18 cellular contexts compared by ENCODE assay signal in genomic region chr16:61595605-61596004, GRCh38.
A peak's percentile ranks its signal among the peaks of the same experiment; 100 is the strongest.
DNase-seq lines count a peak whose midpoint lies in the region; ATAC-seq and TF ChIP-seq lines count a peak whose summit lies in the region.
"Had no signal": no experiment of that assay in that cellular context is flagged by ENCODE, and none has a peak within 500 bp of the region (broad histone marks: within the 10 kb centered on the region; RNA-seq: fewer than 3 reads in every experiment).

No MANE protein-coding gene starts in this region.

- peak overlapping the region in 6 of 11 experiments; percentile 8 to 53 (median 40); a peak in 8 of 22 replicates for H3K4me2 ChIP-seq in BLaER1 treated with 17β-estradiol and CSF1 and Interleukin-3, amounts not matched to agents 10 nM and 100 nM
- H3K4me2 ChIP-seq in smooth muscle cell: no peak overlapping the region
- H3K4me2 ChIP-seq: KMS-11 had no signal

- no peak overlapping the region for H3K4me3 Mint-ChIP-seq in stimulated activated effector memory CD8-positive, alpha-beta T cell treated with anti-CD3 and anti-CD28 coated beads, Interleukin-12 subunit alpha, Interleukin-12 subunit beta, amount 100 ng/mL, for 72 hours
- H3K4me3 Mint-ChIP-seq: CD8-positive, alpha-beta memory T cell had no signal

- no peak for TF ChIP-seq CTCF in mucosa of descending colon (IDR thresholded peaks at IDR 0.05)
- no peak for TF ChIP-seq CTCF in smooth muscle cell (IDR thresholded peaks at IDR 0.05; ENCODE audit: borderline replicate concordance, insufficient read depth, poor library complexity, severe bottlenecking)

- H3K4me1 ChIP-seq in BLaER1 treated with 17β-estradiol and CSF1 and Interleukin-3, amounts not matched to agents 10 nM and 100 nM: peaks cover 0 to 23% (median 10%) of the 10 kb centered on the region in 10 experiments; a peak in 10 of 20 replicates
- no peaks in the 10 kb centered on the region for H3K4me1 ChIP-seq in mucosa of descending colon (ENCODE audit: low read depth)
- H3K4me1 ChIP-seq in smooth muscle cell (ENCODE audit: low read depth): no peaks in the 10 kb centered on the region

- H2AFZ ChIP-seq in smooth muscle cell (ENCODE audit: low read depth): no peak overlapping the region
- H2AFZ ChIP-seq: GM23248 had no signal

- no peaks in the 10 kb centered on the region for H3K79me2 ChIP-seq in smooth muscle cell (ENCODE audit: low read depth)

- H3K27ac Mint-ChIP-seq in stimulated activated effector memory CD8-positive, alpha-beta T cell treated with anti-CD3 and anti-CD28 coated beads, Interleukin-12 subunit alpha, Interleukin-12 subunit beta, amount 100 ng/mL, for 72 hours: no peak overlapping the region
- H3K27ac Mint-ChIP-seq: CD4-positive, CD25-positive, alpha-beta regulatory T cell; CD8-positive, alpha-beta memory T cell had no signal

- H3K4me3 ChIP-seq in BLaER1 treated with 17β-estradiol and CSF1 and Interleukin-3, amounts not matched to agents 10 nM and 100 nM: no peak overlapping the region
- H3K4me3 ChIP-seq in mucosa of descending colon: no peak overlapping the region
- H3K4me3 ChIP-seq in smooth muscle cell: no peak overlapping the region
- H3K4me3 ChIP-seq: GM23248 had no signal

- no peaks in the 10 kb centered on the region for H3K36me3 Mint-ChIP-seq in stimulated activated effector memory CD8-positive, alpha-beta T cell treated with anti-CD3 and anti-CD28 coated beads, Interleukin-12 subunit alpha, Interleukin-12 subunit beta, amount 100 ng/mL, for 72 hours
- H3K36me3 Mint-ChIP-seq: CD4-positive, CD25-positive, alpha-beta regulatory T cell; CD8-positive, alpha-beta memory T cell had no signal

- no peaks in the 10 kb centered on the region for H3K27me3 ChIP-seq in BLaER1 treated with 17β-estradiol and CSF1 and Interleukin-3, amounts not matched to agents 10 nM and 100 nM
- no peaks in the 10 kb centered on the region for H3K27me3 ChIP-seq in smooth muscle cell (ENCODE audit: low read depth)

- no peaks in the 10 kb centered on the region for H4K20me1 ChIP-seq in BLaER1 treated with 17β-estradiol and CSF1 and Interleukin-3, amounts not matched to agents 10 nM and 100 nM
- H4K20me1 ChIP-seq in smooth muscle cell (ENCODE audit: low read depth): no peaks in the 10 kb centered on the region

- H3K4me1 Mint-ChIP-seq in stimulated activated effector memory CD8-positive, alpha-beta T cell treated with anti-CD3 and anti-CD28 coated beads, Interleukin-12 subunit alpha, Interleukin-12 subunit beta, amount 100 ng/mL, for 72 hours: no peaks in the 10 kb centered on the region
- H3K4me1 Mint-ChIP-seq: CD4-positive, CD25-positive, alpha-beta regulatory T cell; CD8-positive, alpha-beta memory T cell had no signal

- H3K9ac ChIP-seq in BLaER1 treated with 17β-estradiol and CSF1 and Interleukin-3, amounts not matched to agents 10 nM and 100 nM: no peak overlapping the region
- no peak overlapping the region for H3K9ac ChIP-seq in smooth muscle cell (ENCODE audit: low read depth)
- H3K9ac ChIP-seq: GM23248, KMS-11 had no signal

- 85% methylated on average over 3 of the region's 3 CpGs for WGBS in smooth muscle cell (ENCODE audit: low lambda C conversion rate)

- H3K9me3 ChIP-seq in BLaER1 treated with 17β-estradiol and CSF1 and Interleukin-3, amounts not matched to agents 10 nM and 100 nM (replicated peaks in 1 of 11): peaks cover 11 to 32% (median 26%) of the 10 kb centered on the region in 11 experiments
- peaks cover 32% of the 10 kb centered on the region for H3K9me3 ChIP-seq in mucosa of descending colon
- H3K9me3 ChIP-seq in smooth muscle cell (replicated peaks; ENCODE audit: low read depth): no peaks in the 10 kb centered on the region

- H3F3A ChIP-seq in smooth muscle cell (ENCODE audit: low read depth): no peaks in the 10 kb centered on the region

- DNase-seq in HuH-7.5 (ENCODE audit: low spot score) (peak; percentile 3), left lobe of liver (ENCODE audit: low spot score) (no peak), mucosa of descending colon (peak in 1 of 3 donors; percentile 13), anterior cingulate cortex (lab: John Stamatoyannopoulos, UW) (no peak), smooth muscle cell (lab: John Stamatoyannopoulos, UW; ENCODE audit: unreplicated experiment) (no peak)
- no peak for DNase-seq in activated CD4-positive, alpha-beta T cell treated with anti-CD3 and anti-CD28 coated beads, Interleukin-2, amount 50 U/mL, for 48 hours
- DNase-seq in stimulated activated effector memory CD8-positive, alpha-beta T cell treated with anti-CD3 and anti-CD28 coated beads, Interleukin-12 subunit alpha, Interleukin-12 subunit beta, amount 100 ng/mL, for 72 hours (ENCODE audit: low spot score in 2 of 2): no peak
- DNase-seq: 8988T; C1 segment of cervical spinal cord; CD4-positive, CD25-positive, alpha-beta regulatory T cell; CD8-positive, alpha-beta memory T cell; COR-L47; DMS79 treated with DMSO at 0.1 percent for 48 hours; GF-D8; GM23248; HCEC 1CT had no signal

- H3K27ac ChIP-seq in BLaER1 treated with 17β-estradiol and CSF1 and Interleukin-3, amounts not matched to agents 10 nM and 100 nM: no peak overlapping the region
- no peak overlapping the region for H3K27ac ChIP-seq in smooth muscle cell (ENCODE audit: low read depth)
- H3K27ac ChIP-seq: GM23248, KMS-11 had no signal

- ATAC-seq in left lobe of liver: peak; percentile 84
- ATAC-seq in mucosa of descending colon: peak; percentile 56
- ATAC-seq in stimulated activated effector memory CD8-positive, alpha-beta T cell treated with anti-CD3 and anti-CD28 coated beads, Interleukin-12 subunit alpha, Interleukin-12 subunit beta, amount 100 ng/mL, for 72 hours: no peak

- no peaks in the 10 kb centered on the region for H3K36me3 ChIP-seq in BLaER1 treated with 17β-estradiol and CSF1 and Interleukin-3, amounts not matched to agents 10 nM and 100 nM
- H3K36me3 ChIP-seq in mucosa of descending colon (ENCODE audit: low read depth) (no peaks in the 10 kb centered on the region), smooth muscle cell (ENCODE audit: low read depth) (no peaks in the 10 kb centered on the region)

- H3K9me3 Mint-ChIP-seq in stimulated activated effector memory CD8-positive, alpha-beta T cell treated with anti-CD3 and anti-CD28 coated beads, Interleukin-12 subunit alpha, Interleukin-12 subunit beta, amount 100 ng/mL, for 72 hours: peaks cover 10% of the 10 kb centered on the region

- intact Hi-C loops in mucosa of descending colon (cut with DNase I, micrococcal nuclease): no loop called here
